ENCODE assay signal across 14 cellular contexts in genomic region chr1:206736878-206737728, GRCh38. TPM values are rescaled to one million over a fixed set of nuclear protein-coding genes. Genes with fewer than 3 reads are reported as not detected.
DNase-seq lines count a peak whose midpoint lies in the region; ATAC-seq, FAIRE-seq and TF ChIP-seq lines count a peak whose summit lies in the region.
"Had no signal": no experiment of that assay in that cellular context is flagged by ENCODE, and none has a peak within 500 bp of the region (broad histone marks: within the 10 kb centered on the region; RNA-seq: fewer than 3 reads in every experiment).

No MANE protein-coding gene starts in this region.

- H3K9me3 ChIP-seq in GM12878 (replicated peaks; ENCODE audit: control insufficient read depth, insufficient read depth, low read length): no peaks in the 10 kb centered on the region
- no peaks in the 10 kb centered on the region for H3K9me3 ChIP-seq in esophagus squamous epithelium
- H3K9me3 ChIP-seq: pancreas had no signal

- no peaks in the 10 kb centered on the region for H3K27me3 ChIP-seq in GM12878 (replicated peaks in 1 of 2; ENCODE audit: control insufficient read depth in 2 of 2, insufficient read depth in 2 of 2, low read length in 1 of 2)
- H3K27me3 ChIP-seq in esophagus squamous epithelium: no peaks in the 10 kb centered on the region
- H3K27me3 ChIP-seq: pancreas had no signal

- ATAC-seq in GM12878 (no peak), sciatic nerve (peak; percentile 18), HG03039 (IDR thresholded peaks at IDR 0.05; ENCODE audit: unreplicated experiment) (no peak)
- ATAC-seq: Panc1 had no signal

- RAD21 ChIA-PET in GM12878 (lab: Charles Lee; ENCODE audit: unreplicated experiment): interaction anchor here (0.7 to 9.3 kb wide), 14 partner anchors 12 to 246 kb away, joined by 3 to 297 read pairs (median 8); partner anchors contain the start of genes IL10 and IL19

- H3K36me3 ChIP-seq in GM12878 (ENCODE audit: control insufficient read depth in 2 of 2, insufficient read depth in 2 of 2, low read length in 1 of 2): peaks cover 21 to 22% of the 10 kb centered on the region in 2 experiments; a peak in 3 of 4 replicates
- peaks cover 10 to 40% (median 15%) of the 10 kb centered on the region in 3 donors for H3K36me3 ChIP-seq in esophagus squamous epithelium

- SMC1A ChIA-PET in GM12878 (lab: Charles Lee; ENCODE audit: uncharacterized antibody, unreplicated experiment): interaction anchor here (1.1 to 6.4 kb wide), 11 partner anchors 18 to 246 kb away, joined by 3 to 417 read pairs (median 8); partner anchors contain the start of genes IL10 and IL19

- no peak overlapping the region for H3K4me3 ChIP-seq in GM12878
- H3K4me3 ChIP-seq in esophagus squamous epithelium: no peak overlapping the region
- H3K4me3 ChIP-seq: pancreas had no signal

- WGBS in GM12878 (ENCODE audit: insufficient coverage, insufficient replicate concordance, low lambda C conversion rate, missing lambda C conversion rate): 79% methylated on average over 14 of the region's 14 CpGs
- 84 to 90% methylated on average over 6 to 10 of the region's 14 CpGs for WGBS in esophagus squamous epithelium, 2 donors

- in situ Hi-C loops in GM13976 (cut with MboI; ENCODE audit: low sequenced_read_pairs, unreplicated experiment) (loop anchor here (5.0 kb wide), 3 partner anchors 75 to 245 kb away; no protein-coding TSS in a partner anchor), GM12878 (cut with MboI) (loop anchor here (5.0 kb wide), 2 partner anchors 35 to 65 kb away; partner anchors contain the start of genes IL10 and IL19)

- no peak overlapping the region for H2AFZ ChIP-seq in GM12878 (ENCODE audit: control insufficient read depth, low read depth, low read length)

- POLR2A ChIA-PET in GM12878 (lab: Charles Lee): interaction anchor here (0.8 to 3.5 kb wide), 7 partner anchors 33 to 249 kb away, joined by 3 to 24 read pairs (median 3); partner anchors contain the start of gene IL19

- H4K20me1 ChIP-seq in GM12878 (ENCODE audit: control insufficient read depth, insufficient read depth): peaks cover 3% of the 10 kb centered on the region

- TF ChIP-seq POLR2A in GM12878 (IDR thresholded peaks at IDR 0.05; ENCODE audit: low read depth, low read length): no peak; the same call in 1 of the 2 replicates
- no peak for TF ChIP-seq POLR2A in esophagus squamous epithelium (IDR thresholded peaks at IDR 0.05)

- H3K4me1 ChIP-seq in GM12878 (ENCODE audit: control insufficient read depth, insufficient read depth, low read length) (peaks cover 51% of the 10 kb centered on the region), esophagus squamous epithelium (peaks cover 0 to 35% (median 0%) of the 10 kb centered on the region in 3 donors)

- BruUV-seq in GM12878 (replicated peaks; lab: Mats Ljungman, UMichigan): no TSS peak

- no peak overlapping the region for H3K4me2 ChIP-seq in GM12878 (ENCODE audit: control insufficient read depth, insufficient read depth)

- H3K27ac ChIP-seq in GM12878 (ENCODE audit: control insufficient read depth, insufficient read depth) (peak overlapping the region; percentile 40), esophagus squamous epithelium (peak overlapping the region in 2 of 4 donors; percentile 0 to 40)
- H3K27ac ChIP-seq: epithelial cell of prostate had no signal

- H3K9ac ChIP-seq in GM12878 (ENCODE audit: control insufficient read depth, insufficient read depth, low read length): 0 out of 2 replicates have a peak overlapping the region, but pooled peaks have one; percentile 5

- no peak for FAIRE-seq in GM12878 (lab: Jason Lieb, UNC)
- FAIRE-seq: pancreas had no signal

- TF ChIP-seq CTCF in GM13976 (IDR thresholded peaks at IDR 0.05; ENCODE audit: borderline replicate concordance, control extremely low read depth, extremely low read depth, insufficient read depth, missing control alignments) (no peak), GM12878 (IDR thresholded peaks at IDR 0.05 in 2 of 3, conservative IDR thresholded peaks at IDR 0.05 in 1 of 3; ENCODE audit: control insufficient read depth in 2 of 3, extremely low read depth in 1 of 3, insufficient read depth in 1 of 3, low read depth in 3 of 3, low read length in 3 of 3) (no peak), esophagus squamous epithelium (IDR thresholded peaks at IDR 0.05) (no peak)

- no peak for TF ChIP-seq RAD21 in GM12878 (IDR thresholded peaks at IDR 0.05; ENCODE audit: insufficient read depth, low read depth, low read length)

- intact Hi-C loops in GM12878 (cut with micrococcal nuclease; ENCODE audit: unreplicated experiment) (loop anchor here (5.0 kb wide), 1 partner anchor 675 kb away; no protein-coding TSS in a partner anchor), sciatic nerve (cut with DNase I) (loop anchor here (10.0 kb wide), 1 partner anchor 178 kb away; no protein-coding TSS in a partner anchor), esophagus squamous epithelium (cut with DNase I) (loop anchor here (5.0 kb wide), 1 partner anchor 175 kb away; no protein-coding TSS in a partner anchor)

- no peak for TF ChIP-seq EP300 in GM12878 (IDR thresholded peaks at IDR 0.05; ENCODE audit: borderline replicate concordance in 1 of 2, control insufficient read depth in 1 of 2, low read depth in 2 of 2, low read length in 2 of 2)

- CTCF ChIA-PET in GM12878 (lab: Yijun Ruan, JAX): interaction anchor here (0.6 to 20.3 kb wide), 22 partner anchors 13 to 244 kb away, joined by 3 to 805 read pairs (median 4); partner anchors contain the start of genes DYRK3, IL10 and IL19

- no peaks in the 10 kb centered on the region for H3K79me2 ChIP-seq in GM12878 (ENCODE audit: control insufficient read depth, insufficient read depth, low read length)

- DNase-seq in GM13976 (ENCODE audit: low spot score): peak; percentile 16
- peak; percentile 52 for DNase-seq in T-helper 22 cell (ENCODE audit: low read depth)
- no peak for DNase-seq in GM12878 (ENCODE audit: low read depth, low spot score)
- no peak for DNase-seq in sciatic nerve (ENCODE audit: low spot score)
- DNase-seq in DMS114 treated with DMSO at 0.1 percent for 48 hours (lab: John Stamatoyannopoulos, UW; ENCODE audit: unreplicated experiment): no peak
- DNase-seq in NCI-H510A treated with DMSO at 0.1 percent for 48 hours (lab: John Stamatoyannopoulos, UW): no peak
- DNase-seq in esophagus squamous epithelium (lab: John Stamatoyannopoulos, UW): no peak
- DNase-seq: DMS79, islet precursor cell, NCI-H1417 treated with DMSO at 0.1 percent for 48 hours had no signal

RNA-seq across cellular contexts. Expression of gene IL19, which starts 33.5 kb away (rescaled TPM):
- not detected in 2 replicates for total RNA-seq in GM12878 (2013; cell fraction: nucleolus; rRNA removed)
- total RNA-seq in GM12878 (2014; rRNA removed) (0.38 TPM in 1 of 2 replicates, not detected in the other), GM12878 (2014; rRNA removed; fragmentation: Illumina TruSeq; extraction: Trizol) (not detected in 2 replicates), GM12878 (2021) (not detected in 2 replicates), sciatic nerve (not detected), esophagus squamous epithelium (10 to 100 TPM in 2 of 4 donors, under 1 TPM in 1, not detected in 1; 0.23 to 16.8 (median 16.3) TPM)
- 0.30 TPM for polyA plus RNA-seq in GM12878 (2011; ENCODE audit: low read depth)
- polyA plus RNA-seq in GM12878 (2011; rRNA removed) (0.72 and 0.73 TPM in 2 replicates), GM12878 (2014; fragmentation: Illumina TruSeq; extraction: Trizol) (0.32 TPM in 1 of 2 replicates, not detected in the other), GM12878 (2014; fragmentation: Nextera tagmentation; extraction: Ambion mirVana) (under 1 TPM; 0.27 to 0.29 TPM), GM12878 (2014; rRNA removed) (0.10 TPM in 1 of 2 replicates, not detected in the other), GM12878 (2016; fragmentation: Nextera tagmentation; extraction: Ambion mirVana) (not detected)
- 0.33 and 0.63 TPM in 2 replicates for polyA plus RNA-seq in GM12878 (2011; cell fraction: cytosol; rRNA removed)
- 0.70 and 1.2 TPM in 2 replicates for polyA plus RNA-seq in GM12878 (2011; cell fraction: nucleus; rRNA removed)
- 0.65 TPM in 1 of 2 replicates, not detected in the other for polyA plus RNA-seq in GM12878 (2012)
- 0.37 and 0.41 TPM in 2 replicates for polyA minus RNA-seq in GM12878 (2011; rRNA and poly(A)+ RNA removed)
- polyA minus RNA-seq in GM12878 (2011; cell fraction: cytosol; rRNA and poly(A)+ RNA removed): not detected in 2 replicates
- 0.24 TPM in 1 of 2 replicates, not detected in the other for polyA minus RNA-seq in GM12878 (2011; cell fraction: nucleus; rRNA and poly(A)+ RNA removed)
- total RNA-seq: pancreas had no signal
- polyA plus RNA-seq: pancreas had no signal

RNA-seq across cellular contexts. Expression of gene IL10, which starts 35.2 kb away (rescaled TPM):
- 1.5 and 3.6 TPM in 2 replicates for total RNA-seq in GM12878 (2013; cell fraction: nucleolus; rRNA removed)
- total RNA-seq in GM12878 (2014; rRNA removed) (1.0 and 1.1 TPM in 2 replicates), GM12878 (2014; rRNA removed; fragmentation: Illumina TruSeq; extraction: Trizol) (1.4 and 1.6 TPM in 2 replicates), GM12878 (2021) (0.67 and 1.1 TPM in 2 replicates), sciatic nerve (1.1 TPM), esophagus squamous epithelium (1 to 10 TPM in 2 of 4 donors, under 1 TPM in 1, not detected in 1; 0.70 to 2.5 (median 1.5) TPM)
- 4.4 TPM for polyA plus RNA-seq in GM12878 (2011; ENCODE audit: low read depth)
- polyA plus RNA-seq in GM12878 (2011; rRNA removed) (5.0 and 6.3 TPM in 2 replicates), GM12878 (2014; fragmentation: Illumina TruSeq; extraction: Trizol) (1.4 and 1.8 TPM in 2 replicates), GM12878 (2014; fragmentation: Nextera tagmentation; extraction: Ambion mirVana) (1 to 10 TPM; 1.2 to 1.6 TPM), GM12878 (2014; rRNA removed) (0.92 and 1.5 TPM in 2 replicates), GM12878 (2016; fragmentation: Nextera tagmentation; extraction: Ambion mirVana) (under 1 TPM; 0.34 to 0.70 TPM)
- 3.0 and 5.2 TPM in 2 replicates for polyA plus RNA-seq in GM12878 (2011; cell fraction: cytosol; rRNA removed)
- 1.0 and 1.4 TPM in 2 replicates for polyA plus RNA-seq in GM12878 (2011; cell fraction: nucleus; rRNA removed)
- 2.8 and 5.5 TPM in 2 replicates for polyA plus RNA-seq in GM12878 (2012)
- polyA minus RNA-seq in GM12878 (2011; rRNA and poly(A)+ RNA removed): 3.7 and 6.0 TPM in 2 replicates
- polyA minus RNA-seq in GM12878 (2011; cell fraction: cytosol; rRNA and poly(A)+ RNA removed): 1.1 and 2.1 TPM in 2 replicates
- polyA minus RNA-seq in GM12878 (2011; cell fraction: nucleus; rRNA and poly(A)+ RNA removed): 4.7 and 5.2 TPM in 2 replicates

RNA-seq across cellular contexts. Expression of gene MAPKAPK2, which starts 52.4 kb away (rescaled TPM):
- 38.9 and 42.0 TPM in 2 replicates for total RNA-seq in GM12878 (2013; cell fraction: nucleolus; rRNA removed)
- total RNA-seq in GM12878 (2014; rRNA removed) (59.9 and 62.6 TPM in 2 replicates), GM12878 (2014; rRNA removed; fragmentation: Illumina TruSeq; extraction: Trizol) (36.1 and 38.8 TPM in 2 replicates), GM12878 (2021) (92.2 and 93.0 TPM in 2 replicates), sciatic nerve (56.3 TPM), esophagus squamous epithelium (10 to 100 TPM; 37.8 to 50.7 (median 43.2) TPM)
- polyA plus RNA-seq in GM12878 (2011; ENCODE audit: low read depth): 44.2 TPM
- polyA plus RNA-seq in GM12878 (2011; rRNA removed) (51.0 and 71.7 TPM in 2 replicates), GM12878 (2014; fragmentation: Illumina TruSeq; extraction: Trizol) (66.8 and 70.6 TPM in 2 replicates), GM12878 (2014; fragmentation: Nextera tagmentation; extraction: Ambion mirVana) (1 to 10 TPM in 1 of 2 experiments, under 1 TPM in 1; 0.72 to 4.9 TPM), GM12878 (2014; rRNA removed) (65.5 and 65.7 TPM in 2 replicates), GM12878 (2016; fragmentation: Nextera tagmentation; extraction: Ambion mirVana) (1 to 10 TPM; 4.2 to 6.2 TPM)
- polyA plus RNA-seq in GM12878 (2011; cell fraction: cytosol; rRNA removed): 83.8 and 84.4 TPM in 2 replicates
- 110 and 118 TPM in 2 replicates for polyA plus RNA-seq in GM12878 (2011; cell fraction: nucleus; rRNA removed)
- 44.4 and 63.5 TPM in 2 replicates for polyA plus RNA-seq in GM12878 (2012)
- 67.7 and 81.3 TPM in 2 replicates for polyA minus RNA-seq in GM12878 (2011; rRNA and poly(A)+ RNA removed)
- polyA minus RNA-seq in GM12878 (2011; cell fraction: cytosol; rRNA and poly(A)+ RNA removed): 25.1 and 29.4 TPM in 2 replicates
- 23.2 and 39.0 TPM in 2 replicates for polyA minus RNA-seq in GM12878 (2011; cell fraction: nucleus; rRNA and poly(A)+ RNA removed)

Comparison
In these comparisons a context has a peak if more than half of its experiments do, and no peak if none do; other contexts are left out.
1. DNase-seq: peak in GM13976 (single experiment) and T-helper 22 cell (single experiment); none in GM12878 (single experiment), sciatic nerve (single experiment), DMS114 treated with DMSO at 0.1 percent for 48 hours (single experiment), NCI-H510A treated with DMSO at 0.1 percent for 48 hours (single experiment) and esophagus squamous epithelium (single experiment).